Comparison of ENCODE assay signal across 22 cellular contexts in genomic region chr2:167825664-167826063, GRCh38.
"Had no signal": no experiment of that assay in that cellular context is flagged by ENCODE, and none has a peak within 500 bp of the region (broad histone marks: within the 10 kb centered on the region; RNA-seq: fewer than 3 reads in every experiment).

No MANE protein-coding gene starts in this region.

- H3K4me3 Mint-ChIP-seq: effector memory CD8-positive, alpha-beta T cell; natural killer cell; neural crest cell; stimulated activated naive B cell treated with anti-CD40 and anti-IgM and Interleukin-4, amounts not matched to agents 10 μg/mL and 1 μg/mL and 100 μg/mL, for 72 hours; stimulated activated naive CD8-positive, alpha-beta T cell treated with anti-CD3 and anti-CD28 coated beads, Interleukin-15, Interleukin-2, amounts not matched to agents 100 ng/mL and 50 ng/mL, for 24 hours had no signal

- H3K9me3 ChIP-seq: esophagus squamous epithelium, lower lobe of right lung, neutrophil, right lobe of liver, suprapubic skin, transverse colon, upper lobe of right lung, uterus had no signal

- H3K36me3 ChIP-seq: esophagus squamous epithelium, lower lobe of right lung, neutrophil, right lobe of liver, suprapubic skin, transverse colon, upper lobe of right lung, uterus had no signal

- H3K4me1 Mint-ChIP-seq: natural killer cell; stimulated activated naive B cell treated with anti-CD40 and anti-IgM and Interleukin-4, amounts not matched to agents 10 μg/mL and 1 μg/mL and 100 μg/mL, for 72 hours had no signal

- H3K27me3 Mint-ChIP-seq: progenitor cell of endocrine pancreas had no signal

- H3K27ac Mint-ChIP-seq: effector memory CD8-positive, alpha-beta T cell; natural killer cell; progenitor cell of endocrine pancreas; stimulated activated naive B cell treated with anti-CD40 and anti-IgM and Interleukin-4, amounts not matched to agents 10 μg/mL and 1 μg/mL and 100 μg/mL, for 72 hours; stimulated activated naive CD8-positive, alpha-beta T cell treated with anti-CD3 and anti-CD28 coated beads, Interleukin-15, Interleukin-2, amounts not matched to agents 100 ng/mL and 50 ng/mL, for 24 hours had no signal

- H3K27ac ChIP-seq: esophagus squamous epithelium, lower lobe of right lung, neutrophil, parathyroid adenoma, suprapubic skin, transverse colon, upper lobe of right lung, uterus had no signal

- H3K4me1 ChIP-seq: esophagus squamous epithelium, lower lobe of right lung, parathyroid adenoma, suprapubic skin, transverse colon, upper lobe of right lung, uterus had no signal

- H3K36me3 Mint-ChIP-seq: natural killer cell; stimulated activated naive B cell treated with anti-CD40 and anti-IgM and Interleukin-4, amounts not matched to agents 10 μg/mL and 1 μg/mL and 100 μg/mL, for 72 hours had no signal

- H3K9me3 Mint-ChIP-seq: natural killer cell; neural crest cell; stimulated activated naive B cell treated with anti-CD40 and anti-IgM and Interleukin-4, amounts not matched to agents 10 μg/mL and 1 μg/mL and 100 μg/mL, for 72 hours; stimulated activated naive CD8-positive, alpha-beta T cell treated with anti-CD3 and anti-CD28 coated beads, Interleukin-15, Interleukin-2, amounts not matched to agents 100 ng/mL and 50 ng/mL, for 24 hours had no signal

- H3K4me3 ChIP-seq: esophagus squamous epithelium, lower lobe of right lung, right lobe of liver, suprapubic skin, transverse colon, upper lobe of right lung, uterus had no signal

- H3K27me3 ChIP-seq: esophagus squamous epithelium, neutrophil, right lobe of liver, suprapubic skin, transverse colon, upper lobe of right lung, uterus had no signal

- DNase-seq: cortex of kidney; effector memory CD8-positive, alpha-beta T cell; erythroblast; esophagus squamous epithelium; foreskin melanocyte; left ventricle myocardium superior; lower lobe of right lung; natural killer cell; right lobe of liver; small intestine; stimulated activated CD4-positive, alpha-beta T cell treated with anti-CD3 and anti-CD28 coated beads, Interleukin-15, amount 100 ng/mL, for 24 hours; stimulated activated CD4-positive, alpha-beta T cell treated with anti-CD3 and anti-CD28 coated beads, Interleukin-2, amount 100 ng/mL, for 48 hours; stimulated activated naive B cell treated with anti-CD40 and anti-IgM and Interleukin-4, amounts not matched to agents 10 μg/mL and 1 μg/mL and 100 μg/mL, for 72 hours; transverse colon; upper lobe of right lung; uterus had no signal

- ATAC-seq: effector memory CD8-positive, alpha-beta T cell; left ventricle myocardium superior; lower lobe of right lung; natural killer cell; right lobe of liver; stimulated activated naive B cell treated with anti-CD40 and anti-IgM and Interleukin-4, amounts not matched to agents 10 μg/mL and 1 μg/mL and 100 μg/mL, for 72 hours; upper lobe of right lung had no signal
